In genomic region chr1:1614204-1614953, GRCh38 we compare ENCODE assay signal across 8 cellular contexts. TPM values are rescaled to one million over a fixed set of nuclear protein-coding genes. Genes with fewer than 3 reads are reported as not detected.
DNase-seq lines count a peak whose midpoint lies in the region; ATAC-seq and TF ChIP-seq lines count a peak whose summit lies in the region.

No MANE protein-coding gene starts in this region.

- peak overlapping the region; percentile 95 to 98 (median 96) for H3K4me3 Mint-ChIP-seq in CD4-positive, CD25-positive, alpha-beta regulatory T cell

- peaks cover 5% of the 10 kb centered on the region for H3K36me3 Mint-ChIP-seq in CD4-positive, CD25-positive, alpha-beta regulatory T cell

- no peaks in the 10 kb centered on the region for H3K27me3 Mint-ChIP-seq in CD4-positive, CD25-positive, alpha-beta regulatory T cell

- H3K9me3 Mint-ChIP-seq in CD4-positive, CD25-positive, alpha-beta regulatory T cell = peaks cover 0 to 1% (median 0%) of the 10 kb centered on the region in 7 donors

- ATAC-seq in CD4-positive, CD25-positive, alpha-beta regulatory T cell (ENCODE audit: low read depth in 2 of 2) = no peak
- ATAC-seq in HG03460 (IDR thresholded peaks at IDR 0.05; ENCODE audit: unreplicated experiment) = no peak
- ATAC-seq in GM21786 (IDR thresholded peaks at IDR 0.05; ENCODE audit: unreplicated experiment) = no peak

- peak overlapping the region; percentile 80 for H3K4me3 ChIP-seq in CD4-positive, CD25-positive, alpha-beta regulatory T cell (ENCODE audit: low read depth, low read length)
- peak overlapping the region; percentile 90 for H3K4me3 ChIP-seq in LNCaP clone FGC (ENCODE audit: low read depth, low read length)
- H3K4me3 ChIP-seq in endocrine pancreas (ENCODE audit: control insufficient read depth, insufficient read depth, low read length) = peak overlapping the region; percentile 25
- H3K4me3 ChIP-seq in muscle layer of colon (ENCODE audit: low read depth in 1 of 2, low read length in 2 of 2) = peak overlapping the region; percentile 46 to 91
- H3K4me3 ChIP-seq in stomach smooth muscle (ENCODE audit: low read length in 2 of 2) = peak overlapping the region; percentile 61 to 97

- peak overlapping the region; percentile 100 for H3K27ac ChIP-seq in CD4-positive, CD25-positive, alpha-beta regulatory T cell (ENCODE audit: insufficient read depth, low read length, poor library complexity, severe bottlenecking)
- H3K27ac ChIP-seq in muscle layer of colon (ENCODE audit: low read depth, low read length) = peak overlapping the region; percentile 99
- H3K27ac ChIP-seq in stomach smooth muscle (ENCODE audit: low read length) = peak overlapping the region; percentile 98

- peaks cover 5 to 32% (median 13%) of the 10 kb centered on the region in 4 donors for H3K4me1 Mint-ChIP-seq in CD4-positive, CD25-positive, alpha-beta regulatory T cell

- H3K36me3 ChIP-seq in CD4-positive, CD25-positive, alpha-beta regulatory T cell (ENCODE audit: control insufficient read depth, insufficient read depth, low read length) = peaks cover 2% of the 10 kb centered on the region
- H3K36me3 ChIP-seq in endocrine pancreas (ENCODE audit: control insufficient read depth, insufficient read depth, low read length) (no peaks in the 10 kb centered on the region), muscle layer of colon (ENCODE audit: insufficient read depth, low read length) (peaks cover 9% of the 10 kb centered on the region), stomach smooth muscle (ENCODE audit: control insufficient read depth in 2 of 2, insufficient read depth in 2 of 2, low read length in 2 of 2) (peaks cover 0 to 5% of the 10 kb centered on the region in 2 donors)

- TF ChIP-seq CTCF in LNCaP clone FGC (IDR thresholded peaks at IDR 0.05; ENCODE audit: control insufficient read depth, extremely low read depth, insufficient read depth) = no peak

- H3K27me3 ChIP-seq in CD4-positive, CD25-positive, alpha-beta regulatory T cell (ENCODE audit: control insufficient read depth, insufficient read depth, low read length) = no peaks in the 10 kb centered on the region
- H3K27me3 ChIP-seq in endocrine pancreas (ENCODE audit: control insufficient read depth, insufficient read depth, low read length) (no peaks in the 10 kb centered on the region), muscle layer of colon (ENCODE audit: control insufficient read depth in 1 of 2, insufficient read depth in 2 of 2, low read length in 2 of 2) (no peaks in the 10 kb centered on the region), stomach smooth muscle (ENCODE audit: control insufficient read depth in 1 of 2, insufficient read depth in 2 of 2, low read length in 2 of 2) (no peaks in the 10 kb centered on the region)

- peak overlapping the region; percentile 95 to 97 (median 97) for H3K27ac Mint-ChIP-seq in CD4-positive, CD25-positive, alpha-beta regulatory T cell

- no peaks in the 10 kb centered on the region for H3K9me3 ChIP-seq in CD4-positive, CD25-positive, alpha-beta regulatory T cell (ENCODE audit: control insufficient read depth in 2 of 2, low read length in 2 of 2)
- H3K9me3 ChIP-seq in endocrine pancreas (ENCODE audit: control insufficient read depth, low read length) (no peaks in the 10 kb centered on the region), muscle layer of colon (ENCODE audit: low read length) (no peaks in the 10 kb centered on the region), stomach smooth muscle (ENCODE audit: control insufficient read depth in 2 of 2, low read length in 2 of 2) (no peaks in the 10 kb centered on the region)

- peak in 2 of 3 donors; percentile 56 to 66 for DNase-seq in CD4-positive, CD25-positive, alpha-beta regulatory T cell
- no peak for DNase-seq in LNCaP clone FGC (ENCODE audit: low read depth)
- peak; percentile 62 to 67 for DNase-seq in activated CD4-positive, alpha-beta T cell treated with anti-CD3 and anti-CD28 coated beads, Interleukin-2, amount 50 U/mL, for 4 hours

- H3K9ac ChIP-seq in endocrine pancreas (ENCODE audit: control insufficient read depth, insufficient read depth, low read length) (peak overlapping the region; percentile 85), muscle layer of colon (ENCODE audit: low read length) (no peak overlapping the region), stomach smooth muscle (ENCODE audit: low read length in 2 of 2) (peak overlapping the region; percentile 58 to 98)

- H3K4me1 ChIP-seq in CD4-positive, CD25-positive, alpha-beta regulatory T cell (ENCODE audit: control insufficient read depth, insufficient read depth, low read length, poor library complexity, severe bottlenecking) = peaks cover 27% of the 10 kb centered on the region
- H3K4me1 ChIP-seq in endocrine pancreas (ENCODE audit: control insufficient read depth, insufficient read depth, low read length) (no peaks in the 10 kb centered on the region), muscle layer of colon (ENCODE audit: insufficient read depth, low read length) (peaks cover 27% of the 10 kb centered on the region), stomach smooth muscle (ENCODE audit: control insufficient read depth, insufficient read depth, low read length) (peaks cover 38% of the 10 kb centered on the region)

RNA-seq across cellular contexts. Expression of gene MIB2, which starts 0.9 kb away (rescaled TPM):
- total RNA-seq in CD4-positive, CD25-positive, alpha-beta regulatory T cell = 58.2 TPM
- polyA plus RNA-seq in CD4-positive, CD25-positive, alpha-beta regulatory T cell = 10 to 100 TPM; 15.9 to 20.6 (median 19.0) TPM

RNA-seq across cellular contexts. Expression of gene FNDC10, which starts 14.4 kb away (rescaled TPM):
- 0.96 TPM for total RNA-seq in CD4-positive, CD25-positive, alpha-beta regulatory T cell
- polyA plus RNA-seq in CD4-positive, CD25-positive, alpha-beta regulatory T cell = under 1 TPM; 0.21 to 0.37 (median 0.29) TPM

RNA-seq across cellular contexts. Expression of gene MMP23B, which starts 17.6 kb away (rescaled TPM):
- total RNA-seq in CD4-positive, CD25-positive, alpha-beta regulatory T cell = 4.1 TPM
- polyA plus RNA-seq in CD4-positive, CD25-positive, alpha-beta regulatory T cell = under 1 TPM in 2 of 4 donors, not detected in 2; 0.18 to 0.21 TPM

RNA-seq across cellular contexts. Expression of gene SSU72, which starts 39.7 kb away (rescaled TPM):
- total RNA-seq in CD4-positive, CD25-positive, alpha-beta regulatory T cell = 104 TPM
- 100 to 1,000 TPM; 185 to 279 (median 217) TPM for polyA plus RNA-seq in CD4-positive, CD25-positive, alpha-beta regulatory T cell

RNA-seq across cellular contexts. Expression of gene CDK11B, which starts 44.4 kb away (rescaled TPM):
- 47.2 TPM for total RNA-seq in CD4-positive, CD25-positive, alpha-beta regulatory T cell
- 10 to 100 TPM in 1 of 4 donors, 1 to 10 TPM in 3; 9.3 to 11.3 (median 9.7) TPM for polyA plus RNA-seq in CD4-positive, CD25-positive, alpha-beta regulatory T cell

Comparison
In these comparisons a context has a peak if more than half of its experiments do, and no peak if none do; other contexts are left out.
1. H3K4me3 ChIP-seq: peak in every context shown above with its lines; median percentile 90 in LNCaP clone FGC; 80 in CD4-positive, CD25-positive, alpha-beta regulatory T cell; 79 in stomach smooth muscle; 68 in muscle layer of colon; 25 in endocrine pancreas.